In the genomic region with DNA sequence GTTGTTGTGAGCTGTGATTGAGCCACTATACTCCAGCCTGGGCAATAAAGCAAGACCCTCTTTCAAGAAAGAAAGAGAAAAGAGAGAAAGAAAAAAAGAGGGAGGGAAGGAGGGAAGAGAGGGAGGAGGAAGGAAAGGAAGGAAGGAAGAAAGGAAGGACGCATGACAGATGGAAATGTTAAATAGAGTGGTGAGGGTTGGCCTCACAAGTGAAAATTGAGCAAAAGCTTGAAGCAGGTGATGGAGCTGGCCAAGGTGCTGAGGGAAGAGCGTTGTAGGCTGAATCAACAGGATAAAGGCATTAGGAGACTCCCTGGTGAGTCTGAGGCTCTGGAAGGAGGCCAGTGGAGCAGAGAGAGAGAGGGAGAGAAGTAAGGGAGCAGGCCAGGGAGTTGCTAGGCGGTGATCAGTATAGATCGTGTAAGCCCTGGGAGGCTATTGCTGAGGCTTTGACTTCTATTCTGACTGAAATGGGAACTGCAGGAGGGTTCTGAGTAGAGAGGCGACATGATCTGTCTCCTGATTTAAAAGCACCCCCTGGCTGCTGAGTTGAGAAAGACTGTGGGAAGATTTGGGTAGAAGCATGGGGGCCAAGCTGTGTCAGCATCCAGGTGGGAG, we compare ENCODE assay signal across 1 cellular context.
A peak's percentile ranks its signal among the peaks of the same experiment; 100 is the strongest.
TF ChIP-seq lines count a peak whose summit lies in the region.

No MANE protein-coding gene starts in this region.

TF ChIP-seq in SK-N-SH, 30 proteins besides CTCF, POLR2A, EP300 and RAD21:
- TF ChIP-seq, protein P1, sequence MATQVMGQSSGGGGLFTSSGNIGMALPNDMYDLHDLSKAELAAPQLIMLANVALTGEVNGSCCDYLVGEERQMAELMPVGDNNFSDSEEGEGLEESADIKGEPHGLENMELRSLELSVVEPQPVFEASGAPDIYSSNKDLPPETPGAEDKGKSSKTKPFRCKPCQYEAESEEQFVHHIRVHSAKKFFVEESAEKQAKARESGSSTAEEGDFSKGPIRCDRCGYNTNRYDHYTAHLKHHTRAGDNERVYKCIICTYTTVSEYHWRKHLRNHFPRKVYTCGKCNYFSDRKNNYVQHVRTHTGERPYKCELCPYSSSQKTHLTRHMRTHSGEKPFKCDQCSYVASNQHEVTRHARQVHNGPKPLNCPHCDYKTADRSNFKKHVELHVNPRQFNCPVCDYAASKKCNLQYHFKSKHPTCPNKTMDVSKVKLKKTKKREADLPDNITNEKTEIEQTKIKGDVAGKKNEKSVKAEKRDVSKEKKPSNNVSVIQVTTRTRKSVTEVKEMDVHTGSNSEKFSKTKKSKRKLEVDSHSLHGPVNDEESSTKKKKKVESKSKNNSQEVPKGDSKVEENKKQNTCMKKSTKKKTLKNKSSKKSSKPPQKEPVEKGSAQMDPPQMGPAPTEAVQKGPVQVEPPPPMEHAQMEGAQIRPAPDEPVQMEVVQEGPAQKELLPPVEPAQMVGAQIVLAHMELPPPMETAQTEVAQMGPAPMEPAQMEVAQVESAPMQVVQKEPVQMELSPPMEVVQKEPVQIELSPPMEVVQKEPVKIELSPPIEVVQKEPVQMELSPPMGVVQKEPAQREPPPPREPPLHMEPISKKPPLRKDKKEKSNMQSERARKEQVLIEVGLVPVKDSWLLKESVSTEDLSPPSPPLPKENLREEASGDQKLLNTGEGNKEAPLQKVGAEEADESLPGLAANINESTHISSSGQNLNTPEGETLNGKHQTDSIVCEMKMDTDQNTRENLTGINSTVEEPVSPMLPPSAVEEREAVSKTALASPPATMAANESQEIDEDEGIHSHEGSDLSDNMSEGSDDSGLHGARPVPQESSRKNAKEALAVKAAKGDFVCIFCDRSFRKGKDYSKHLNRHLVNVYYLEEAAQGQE (IDR thresholded peaks at IDR 0.05; ENCODE audit: low read depth, low read length) = peak; percentile 93
- no peak for TF ChIP-seq MXI1 (IDR thresholded peaks at IDR 0.05; ENCODE audit: low read depth, low read length)
- no peak for TF ChIP-seq MEF2A (IDR thresholded peaks at IDR 0.05; ENCODE audit: borderline replicate concordance, low read depth)
